31 cellular contexts compared by ENCODE assay signal in genomic region chr2:7701807-7702206, GRCh38.
"Had no signal": no experiment of that assay in that cellular context is flagged by ENCODE, and none has a peak within 500 bp of the region (broad histone marks: within the 10 kb centered on the region; RNA-seq: fewer than 3 reads in every experiment).

No MANE protein-coding gene starts in this region.

- H3K27ac ChIP-seq: epithelial cell of prostate, esophagus squamous epithelium, gastrocnemius medialis, pancreas, prostate gland had no signal

- FAIRE-seq: colon, pancreas had no signal

- H3K9me3 Mint-ChIP-seq: activated B cell treated with CpG ODN at 0.5 μM for 24 hours; neural crest cell; stimulated activated memory B cell treated with anti-CD40 and anti-IgM and Interleukin-4, amounts not matched to agents 10 μg/mL and 1 μg/mL and 100 μg/mL, for 72 hours had no signal

- H3K4me2 ChIP-seq: smooth muscle cell had no signal

- H3K27me3 Mint-ChIP-seq: activated B cell treated with CpG ODN at 0.5 μM for 24 hours; activated CD4-positive, alpha-beta T cell treated with anti-CD3 and anti-CD28 coated beads for 36 hours; activated CD8-positive, alpha-beta memory T cell treated with anti-CD3 and anti-CD28 coated beads, Interleukin-2, amount 10 ng/mL, durations not matched to agents 7 days and 5 days; activated naive CD8-positive, alpha-beta T cell; naive thymus-derived CD8-positive, alpha-beta T cell; stimulated activated naive CD8-positive, alpha-beta T cell treated with anti-CD3 and anti-CD28 coated beads, Interleukin-15, amount 100 ng/mL, for 72 hours had no signal

- H3K4me3 ChIP-seq: esophagus squamous epithelium, gastrocnemius medialis, pancreas, prostate gland, smooth muscle cell had no signal

- H3K36me3 ChIP-seq: esophagus squamous epithelium, gastrocnemius medialis, pancreas, prostate gland had no signal

- H3K9me3 ChIP-seq: esophagus squamous epithelium, gastrocnemius medialis, pancreas, prostate gland had no signal

- DNase-seq: activated B cell treated with CpG ODN at 0.5 μM for 24 hours; activated CD4-positive, alpha-beta T cell treated with anti-CD3 and anti-CD28 coated beads for 36 hours; activated CD8-positive, alpha-beta memory T cell treated with anti-CD3 and anti-CD28 coated beads, Interleukin-2, amount 10 ng/mL, durations not matched to agents 7 days and 5 days; activated CD8-positive, alpha-beta T cell treated with anti-CD3 and anti-CD28 coated beads, Interleukin-2, amount 10 ng/mL, durations not matched to agents 7 days and 5 days; activated effector memory CD4-positive, alpha-beta T cell treated with Interleukin-2 at 50 U/mL for 16 hours; activated naive CD4-positive, alpha-beta T cell treated with Interleukin-2 at 50 U/mL for 16 hours; anterior cingulate cortex; dermis blood vessel endothelial cell; effector CD4-positive, alpha-beta T cell; esophagus squamous epithelium; gastrocnemius medialis; glutamatergic neuron; left cardiac atrium; left ventricle myocardium superior; naive thymus-derived CD8-positive, alpha-beta T cell; nucleus accumbens; pancreas; retina; stimulated activated CD4-positive, alpha-beta T cell treated with anti-CD3 and anti-CD28 coated beads, Interleukin-1b, Interleukin-23, amount 100 ng/mL, for 48 hours; stimulated activated CD4-positive, alpha-beta T cell treated with anti-CD3 and anti-CD28 coated beads, Interleukin-4, amount 100 ng/mL, for 4 hours; stimulated activated CD8-positive, alpha-beta memory T cell treated with anti-CD3 and anti-CD28 coated beads, Interleukin-4, amount 100 ng/mL, for 48 hours; stimulated activated naive CD8-positive, alpha-beta T cell treated with anti-CD3 and anti-CD28 coated beads, Interleukin-15, amount 100 ng/mL, for 72 hours; substantia nigra; T-helper 2 cell had no signal

- H3K36me3 Mint-ChIP-seq: stimulated activated memory B cell treated with anti-CD40 and anti-IgM and Interleukin-4, amounts not matched to agents 10 μg/mL and 1 μg/mL and 100 μg/mL, for 72 hours had no signal

- ATAC-seq: activated CD4-positive, alpha-beta T cell treated with anti-CD3 and anti-CD28 coated beads for 36 hours; activated CD8-positive, alpha-beta memory T cell treated with anti-CD3 and anti-CD28 coated beads, Interleukin-2, amount 10 ng/mL, durations not matched to agents 7 days and 5 days; activated CD8-positive, alpha-beta T cell treated with anti-CD3 and anti-CD28 coated beads, Interleukin-2, amount 10 ng/mL, durations not matched to agents 7 days and 5 days; gastrocnemius medialis; left cardiac atrium; left ventricle myocardium superior; naive thymus-derived CD8-positive, alpha-beta T cell; pancreas; stimulated activated memory B cell treated with anti-CD40 and anti-IgM and Interleukin-4, amounts not matched to agents 10 μg/mL and 1 μg/mL and 100 μg/mL, for 72 hours; stimulated activated naive CD8-positive, alpha-beta T cell treated with anti-CD3 and anti-CD28 coated beads, Interleukin-15, amount 100 ng/mL, for 72 hours had no signal

- H3K27ac Mint-ChIP-seq: activated B cell treated with CpG ODN at 0.5 μM for 24 hours; activated CD4-positive, alpha-beta T cell treated with anti-CD3 and anti-CD28 coated beads for 36 hours; activated CD8-positive, alpha-beta memory T cell treated with anti-CD3 and anti-CD28 coated beads, Interleukin-2, amount 10 ng/mL, durations not matched to agents 7 days and 5 days; activated CD8-positive, alpha-beta T cell treated with anti-CD3 and anti-CD28 coated beads, Interleukin-2, amount 10 ng/mL, durations not matched to agents 7 days and 5 days; activated naive CD8-positive, alpha-beta T cell; naive thymus-derived CD8-positive, alpha-beta T cell; stimulated activated memory B cell treated with anti-CD40 and anti-IgM and Interleukin-4, amounts not matched to agents 10 μg/mL and 1 μg/mL and 100 μg/mL, for 72 hours; stimulated activated naive CD8-positive, alpha-beta T cell treated with anti-CD3 and anti-CD28 coated beads, Interleukin-15, amount 100 ng/mL, for 72 hours had no signal

- H3K4me3 Mint-ChIP-seq: activated B cell treated with CpG ODN at 0.5 μM for 24 hours; activated CD4-positive, alpha-beta T cell treated with anti-CD3 and anti-CD28 coated beads for 36 hours; activated CD8-positive, alpha-beta memory T cell treated with anti-CD3 and anti-CD28 coated beads, Interleukin-2, amount 10 ng/mL, durations not matched to agents 7 days and 5 days; activated CD8-positive, alpha-beta T cell treated with anti-CD3 and anti-CD28 coated beads, Interleukin-2, amount 10 ng/mL, durations not matched to agents 7 days and 5 days; activated naive CD8-positive, alpha-beta T cell; naive thymus-derived CD8-positive, alpha-beta T cell; neural crest cell; stimulated activated memory B cell treated with anti-CD40 and anti-IgM and Interleukin-4, amounts not matched to agents 10 μg/mL and 1 μg/mL and 100 μg/mL, for 72 hours; stimulated activated naive CD8-positive, alpha-beta T cell treated with anti-CD3 and anti-CD28 coated beads, Interleukin-15, amount 100 ng/mL, for 72 hours had no signal

- H3K27me3 ChIP-seq: esophagus squamous epithelium, gastrocnemius medialis, pancreas had no signal

- H3K4me1 ChIP-seq: esophagus squamous epithelium, gastrocnemius medialis, pancreas, prostate gland had no signal
